Comparison of ENCODE assay signal across 8 cellular contexts in the genomic region with DNA sequence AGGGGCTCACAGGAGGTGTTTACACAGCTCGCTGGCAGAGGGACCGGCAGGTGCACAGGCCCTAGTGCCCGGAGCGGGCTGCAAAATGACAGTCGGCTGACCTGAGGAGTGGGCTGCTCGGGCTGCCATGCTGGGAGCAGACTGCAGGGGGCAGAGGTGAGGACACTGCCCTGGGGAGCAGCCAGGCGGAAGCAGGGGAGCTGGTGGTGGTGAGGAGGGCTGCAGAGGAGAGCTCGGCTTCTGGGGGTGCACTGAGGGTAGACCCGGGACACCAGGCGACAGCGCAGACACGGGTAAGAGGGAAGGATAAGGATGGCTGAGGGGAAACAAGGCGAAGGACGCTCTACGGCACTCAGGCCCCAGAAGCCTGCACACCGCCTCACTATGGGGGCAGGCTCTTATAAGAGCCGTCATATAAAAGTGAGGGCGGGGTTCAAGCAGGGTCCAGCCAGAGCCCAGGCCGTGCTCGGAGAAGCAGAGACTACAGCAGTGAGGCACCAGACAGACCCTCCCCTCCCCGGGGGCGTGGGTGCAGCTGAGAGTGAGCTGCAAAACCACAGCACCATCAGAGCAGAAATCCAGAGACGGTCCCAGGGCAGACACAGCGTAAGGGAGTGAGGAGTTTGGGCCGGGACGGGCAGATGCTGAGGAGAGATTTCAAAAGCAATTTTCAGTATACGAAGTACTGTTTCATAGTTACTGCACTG.
A peak's percentile ranks its signal among the peaks of the same experiment; 100 is the strongest.
DNase-seq lines count a peak whose midpoint lies in the region; ATAC-seq and TF ChIP-seq lines count a peak whose summit lies in the region.

No MANE protein-coding gene starts in this region.

- H4K20me1 ChIP-seq in DOHH2 (ENCODE audit: control insufficient read depth, insufficient read depth, low read depth, low read length): no peaks in the 10 kb centered on the region

- no peak for TF ChIP-seq EP300 in Ishikawa (IDR thresholded peaks at IDR 0.05; ENCODE audit: borderline replicate concordance)

- H3K4me3 ChIP-seq in DOHH2 (ENCODE audit: low read length): peak overlapping the region; percentile 73

- peaks cover 8% of the 10 kb centered on the region for H3K36me3 Mint-ChIP-seq in activated CD4-positive, alpha-beta memory T cell treated with anti-CD3 and anti-CD28 coated beads for 36 hours

- TF ChIP-seq CTCF in DOHH2 (IDR thresholded peaks at IDR 0.05; ENCODE audit: low read depth, low read length, poor library complexity, severe bottlenecking): peak; percentile 96

- peak; percentile 17; the same call in 1 of the 2 replicates for TF ChIP-seq RAD21 in Ishikawa (IDR thresholded peaks at IDR 0.05; ENCODE audit: low read depth)

- H3K79me2 ChIP-seq in DOHH2 (ENCODE audit: control insufficient read depth, low read length): peaks cover 92% of the 10 kb centered on the region

- no peaks in the 10 kb centered on the region for H3K9me3 ChIP-seq in DOHH2 (ENCODE audit: control insufficient read depth, insufficient read depth, low read length)

- intact Hi-C loops in activated CD4-positive, alpha-beta memory T cell treated with anti-CD3 and anti-CD28 coated beads for 36 hours (cut with micrococcal nuclease): loop anchor here (1.0 kb wide), 1 partner anchor 10 kb away; no protein-coding TSS in a partner anchor

- H3K27ac ChIP-seq in DOHH2 (ENCODE audit: low read depth, low read length): peak overlapping the region; percentile 98

- POLR2A ChIA-PET in activated CD4-positive, alpha-beta memory T cell treated with anti-CD3 and anti-CD28 coated beads for 36 hours (lab: Charles Lee): interaction anchor here (1.8 to 1.9 kb wide), 2 partner anchors 19 to 56 kb away, joined by 5 to 7 read pairs; no protein-coding TSS in a partner anchor

- no peaks in the 10 kb centered on the region for H3K27me3 Mint-ChIP-seq in activated CD4-positive, alpha-beta memory T cell treated with anti-CD3 and anti-CD28 coated beads for 36 hours

- peak; percentile 63 for DNase-seq in activated CD4-positive, alpha-beta memory T cell treated with anti-CD3 and anti-CD28 coated beads for 36 hours
- DNase-seq in islet precursor cell (peak; percentile 82), nucleus accumbens (lab: John Stamatoyannopoulos, UW) (no peak), HuH-7.5 (ENCODE audit: low spot score) (no peak)

- H3K4me3 Mint-ChIP-seq in activated CD4-positive, alpha-beta memory T cell treated with anti-CD3 and anti-CD28 coated beads for 36 hours: peak overlapping the region; percentile 13

- CTCF ChIA-PET in activated CD4-positive, alpha-beta memory T cell treated with anti-CD3 and anti-CD28 coated beads for 36 hours (lab: Charles Lee): interaction anchor here (0.6 to 4.7 kb wide), 19 partner anchors 12 to 72 kb away, joined by 3 to 45 read pairs (median 4); a partner anchor contains a TSS

- peak overlapping the region; percentile 92 for H3K4me2 ChIP-seq in DOHH2 (ENCODE audit: low read length)

- H3K27me3 ChIP-seq in DOHH2 (ENCODE audit: control insufficient read depth, low read length): no peaks in the 10 kb centered on the region

- peaks cover 80% of the 10 kb centered on the region for H3K4me1 Mint-ChIP-seq in activated CD4-positive, alpha-beta memory T cell treated with anti-CD3 and anti-CD28 coated beads for 36 hours (ENCODE audit: low read depth)

- H3F3A ChIP-seq in DOHH2 (ENCODE audit: control insufficient read depth, insufficient read depth): peaks cover 42% of the 10 kb centered on the region

- no peaks in the 10 kb centered on the region for H3K9me3 Mint-ChIP-seq in activated CD4-positive, alpha-beta memory T cell treated with anti-CD3 and anti-CD28 coated beads for 36 hours

- peaks cover 77% of the 10 kb centered on the region for H3K36me3 ChIP-seq in DOHH2 (ENCODE audit: control insufficient read depth, low read length)

- ATAC-seq in GM19467 (IDR thresholded peaks at IDR 0.05; ENCODE audit: unreplicated experiment) (no peak), GM19397 (IDR thresholded peaks at IDR 0.05; ENCODE audit: unreplicated experiment) (no peak)

- peaks cover 100% of the 10 kb centered on the region for H3K4me1 ChIP-seq in DOHH2 (ENCODE audit: control insufficient read depth, low read length)

- H3K27ac Mint-ChIP-seq in activated CD4-positive, alpha-beta memory T cell treated with anti-CD3 and anti-CD28 coated beads for 36 hours: peak overlapping the region; percentile 6

- H3K9me2 ChIP-seq in DOHH2 (replicated peaks; ENCODE audit: control insufficient read depth, low read length): no peaks in the 10 kb centered on the region

TF ChIP-seq in Ishikawa, 13 proteins besides CTCF, POLR2A, EP300 and RAD21:
- TF ChIP-seq TEAD4 (IDR thresholded peaks at IDR 0.05) (no peak), TAF1 (IDR thresholded peaks at IDR 0.05; ENCODE audit: low read depth) (no peak), EGR1 (IDR thresholded peaks at IDR 0.05) (no peak), NFIC (IDR thresholded peaks at IDR 0.05) (no peak)
- TF ChIP-seq, protein P1, sequence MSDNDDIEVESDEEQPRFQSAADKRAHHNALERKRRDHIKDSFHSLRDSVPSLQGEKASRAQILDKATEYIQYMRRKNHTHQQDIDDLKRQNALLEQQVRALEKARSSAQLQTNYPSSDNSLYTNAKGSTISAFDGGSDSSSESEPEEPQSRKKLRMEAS (IDR thresholded peaks at IDR 0.05): no peak

Comparison
In these comparisons a context has a peak if more than half of its experiments do, and no peak if none do; other contexts are left out.
1. DNase-seq: peak in activated CD4-positive, alpha-beta memory T cell treated with anti-CD3 and anti-CD28 coated beads for 36 hours (single experiment) and islet precursor cell (single experiment); none in nucleus accumbens (0 of 56) and HuH-7.5 (single experiment).